Comparison of ENCODE assay signal across 8 cellular contexts in genomic region chr11:32569313-32569881, GRCh38.
"Had no signal": no experiment of that assay in that cellular context is flagged by ENCODE, and none has a peak within 500 bp of the region (broad histone marks: within the 10 kb centered on the region; RNA-seq: fewer than 3 reads in every experiment).

No MANE protein-coding gene starts in this region.

- FAIRE-seq: G401.6, GM12878, GM12891, GM12892, GM18507, GM19239 had no signal

- DNase-seq: GDM1, GF-D8 had no signal

- H3K4me3 ChIP-seq: GM12878 had no signal

- ATAC-seq: GM12878 had no signal
